Comparison of ENCODE assay signal across 16 cellular contexts in the genomic region with DNA sequence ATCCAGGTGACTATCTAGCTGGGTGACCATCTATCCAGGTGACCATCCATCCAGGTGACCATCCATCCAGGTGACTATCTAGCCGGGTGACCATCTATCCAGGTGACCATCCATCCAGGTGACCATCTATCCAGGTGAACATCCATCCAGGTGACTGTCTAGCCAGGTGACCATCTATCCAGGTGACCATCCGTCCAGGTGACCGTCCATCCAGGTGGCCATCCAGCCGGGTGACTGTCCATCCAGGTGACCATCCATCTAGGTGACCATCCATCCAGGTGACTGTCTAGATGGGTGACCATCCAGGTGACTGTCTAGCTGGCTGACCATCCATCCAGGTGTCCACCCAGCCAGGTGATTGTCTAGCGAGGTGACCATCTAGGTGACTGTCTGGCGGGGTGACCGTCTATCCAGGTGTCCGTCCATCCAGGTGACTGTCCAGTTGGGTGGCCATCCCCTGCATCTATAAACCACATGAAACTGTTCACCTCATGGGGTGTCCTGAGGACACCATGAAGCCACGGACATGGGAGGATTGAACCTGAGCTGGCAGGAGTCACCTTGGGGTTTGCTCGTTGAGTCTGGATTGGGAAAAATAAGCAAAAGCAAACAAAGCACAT.
"Had no signal": no experiment of that assay in that cellular context is flagged by ENCODE, and none has a peak within 500 bp of the region (broad histone marks: within the 10 kb centered on the region; RNA-seq: fewer than 3 reads in every experiment).

No MANE protein-coding gene starts in this region.

- H3K9ac ChIP-seq: parathyroid adenoma had no signal

- DNase-seq: activated CD4-positive, alpha-beta T cell treated with anti-CD3 and anti-CD28 coated beads, Interleukin-2, amount 10 ng/mL, durations not matched to agents 24 days and 14 days; activated naive CD4-positive, alpha-beta T cell treated with anti-CD3 and anti-CD28 coated beads for 36 hours; activated T-cell treated with anti-CD3 and anti-CD28 coated beads for 4 hours; cortex of kidney; effector CD4-positive, alpha-beta T cell; left ventricle myocardium inferior; SIG-M5; stimulated activated CD4-positive, alpha-beta T cell treated with anti-CD3 and anti-CD28 coated beads, Interleukin-15, amount 100 ng/mL, for 24 hours; stimulated activated CD4-positive, alpha-beta T cell treated with anti-CD3 and anti-CD28 coated beads, Interleukin-2, amount 100 ng/mL, for 48 hours; stimulated activated naive CD8-positive, alpha-beta T cell treated with anti-CD3 and anti-CD28 coated beads, Interleukin-15, amount 100 ng/mL, for 72 hours; trophoblast cell had no signal

- H3K4me3 ChIP-seq: ascending aorta, gastrocnemius medialis, left ventricle myocardium inferior had no signal

- H3K36me3 ChIP-seq: ascending aorta, gastrocnemius medialis, left ventricle myocardium inferior had no signal

- ATAC-seq: activated T-helper 17 cell treated with anti-CD3 and anti-CD28 coated beads, Interleukin-2, amount 50 U/mL, for 72 hours; esophagus mucosa; gastrocnemius medialis; stimulated activated naive CD8-positive, alpha-beta T cell treated with anti-CD3 and anti-CD28 coated beads, Interleukin-15, amount 100 ng/mL, for 72 hours had no signal

- H3K4me1 ChIP-seq: ascending aorta, gastrocnemius medialis, left ventricle myocardium inferior, parathyroid adenoma had no signal

- H3K9me3 Mint-ChIP-seq: activated T-helper 17 cell treated with anti-CD3 and anti-CD28 coated beads, Interleukin-2, amount 50 U/mL, for 72 hours had no signal

- H3K27me3 Mint-ChIP-seq: activated CD4-positive, alpha-beta T cell treated with anti-CD3 and anti-CD28 coated beads, Interleukin-2, amount 10 ng/mL, durations not matched to agents 24 days and 14 days; activated T-helper 17 cell treated with anti-CD3 and anti-CD28 coated beads, Interleukin-2, amount 50 U/mL, for 72 hours; stimulated activated naive CD8-positive, alpha-beta T cell treated with anti-CD3 and anti-CD28 coated beads, Interleukin-15, amount 100 ng/mL, for 72 hours had no signal

- H3K4me3 Mint-ChIP-seq: activated CD4-positive, alpha-beta T cell treated with anti-CD3 and anti-CD28 coated beads, Interleukin-2, amount 10 ng/mL, durations not matched to agents 24 days and 14 days; activated naive CD4-positive, alpha-beta T cell treated with anti-CD3 and anti-CD28 coated beads for 36 hours; activated T-helper 17 cell treated with anti-CD3 and anti-CD28 coated beads, Interleukin-2, amount 50 U/mL, for 72 hours; stimulated activated naive CD8-positive, alpha-beta T cell treated with anti-CD3 and anti-CD28 coated beads, Interleukin-15, amount 100 ng/mL, for 72 hours had no signal

- H3K9me3 ChIP-seq: ascending aorta, gastrocnemius medialis had no signal

- H2AFZ ChIP-seq: parathyroid adenoma had no signal

- H3K27ac Mint-ChIP-seq: activated CD4-positive, alpha-beta T cell treated with anti-CD3 and anti-CD28 coated beads, Interleukin-2, amount 10 ng/mL, durations not matched to agents 24 days and 14 days; activated naive CD4-positive, alpha-beta T cell treated with anti-CD3 and anti-CD28 coated beads for 36 hours; activated T-helper 17 cell treated with anti-CD3 and anti-CD28 coated beads, Interleukin-2, amount 50 U/mL, for 72 hours; stimulated activated naive CD8-positive, alpha-beta T cell treated with anti-CD3 and anti-CD28 coated beads, Interleukin-15, amount 100 ng/mL, for 72 hours had no signal

- H3K27ac ChIP-seq: ascending aorta, gastrocnemius medialis, left ventricle myocardium inferior, parathyroid adenoma had no signal

- H3K27me3 ChIP-seq: ascending aorta, gastrocnemius medialis had no signal

- H3K4me1 Mint-ChIP-seq: activated CD4-positive, alpha-beta T cell treated with anti-CD3 and anti-CD28 coated beads, Interleukin-2, amount 10 ng/mL, durations not matched to agents 24 days and 14 days; activated T-helper 17 cell treated with anti-CD3 and anti-CD28 coated beads, Interleukin-2, amount 50 U/mL, for 72 hours; stimulated activated naive CD8-positive, alpha-beta T cell treated with anti-CD3 and anti-CD28 coated beads, Interleukin-15, amount 100 ng/mL, for 72 hours had no signal
